Comparison of ENCODE assay signal across 11 cellular contexts in the genomic region with DNA sequence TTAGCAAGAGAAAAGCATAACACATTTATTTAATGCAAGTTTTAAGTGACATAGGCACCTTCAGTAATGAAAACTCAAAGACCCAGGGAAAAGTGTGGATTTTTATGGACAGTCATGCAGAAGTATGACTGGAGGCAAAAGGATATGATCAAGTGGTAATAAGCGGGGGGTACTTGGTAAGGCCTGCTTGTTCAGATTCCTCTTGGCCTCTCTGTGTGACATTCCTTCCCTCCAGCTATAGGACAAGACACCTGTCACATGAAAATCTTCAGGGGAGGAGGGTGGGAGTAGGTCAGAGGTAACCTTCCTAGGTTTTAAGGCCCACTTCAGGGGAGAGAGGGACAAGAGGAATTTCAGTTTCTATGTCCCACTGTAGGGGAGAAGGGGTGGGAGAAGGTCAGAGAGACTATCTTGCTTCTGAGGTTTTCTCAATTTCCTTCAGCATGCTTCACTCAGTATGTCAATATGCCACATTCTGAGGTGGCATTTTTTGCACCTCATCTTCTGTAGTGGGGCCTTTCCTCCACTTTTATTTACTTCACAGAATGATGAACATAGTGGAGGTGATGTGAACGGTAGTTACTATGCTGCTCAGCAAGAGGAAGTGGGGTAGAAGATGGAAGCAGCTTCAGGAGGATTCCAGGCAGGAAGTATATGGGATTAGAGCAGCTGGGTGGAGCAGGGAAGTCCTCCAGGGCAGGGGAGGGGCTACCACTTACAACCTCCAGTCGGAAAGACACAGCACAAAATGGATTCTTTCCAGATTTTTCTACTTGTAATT.
DNase-seq lines count a peak whose midpoint lies in the region; ATAC-seq and TF ChIP-seq lines count a peak whose summit lies in the region.
"Had no signal": no experiment of that assay in that cellular context is flagged by ENCODE, and none has a peak within 500 bp of the region (broad histone marks: within the 10 kb centered on the region; RNA-seq: fewer than 3 reads in every experiment).

No MANE protein-coding gene starts in this region.

- peaks cover 1% of the 10 kb centered on the region for H3K36me3 Mint-ChIP-seq in neural progenitor cell

- ATAC-seq in HG03025 (IDR thresholded peaks at IDR 0.05; ENCODE audit: low FRiP score, unreplicated experiment): no peak

- H3F3A ChIP-seq in neural progenitor cell (ENCODE audit: low read depth): no peaks in the 10 kb centered on the region

- H3K36me3 ChIP-seq in Karpas-422 (ENCODE audit: insufficient read depth, low read length) (peaks cover 6% of the 10 kb centered on the region; the same call in 1 of the 2 replicates), neural progenitor cell (no peaks in the 10 kb centered on the region), tibial artery (no peaks in the 10 kb centered on the region)
- H3K36me3 ChIP-seq: vagina had no signal

- intact Hi-C loops in tibial artery (cut with DNase I; ENCODE audit: low total_unique reads): no loop called here

- H3K27me3 ChIP-seq in Karpas-422 (ENCODE audit: low read length) (no peaks in the 10 kb centered on the region), neural progenitor cell (no peaks in the 10 kb centered on the region), tibial artery (no peaks in the 10 kb centered on the region)
- H3K27me3 ChIP-seq: vagina had no signal

- no peaks in the 10 kb centered on the region; the same call in 1 of the 2 replicates for H3K9me3 ChIP-seq in Karpas-422 (ENCODE audit: low read length)
- H3K9me3 ChIP-seq in neural progenitor cell (ENCODE audit: low read depth): no peaks in the 10 kb centered on the region
- H3K9me3 ChIP-seq in tibial artery: no peaks in the 10 kb centered on the region
- H3K9me3 ChIP-seq: vagina had no signal

- H3K27ac ChIP-seq in Karpas-422 (ENCODE audit: low read length): peak overlapping the region; percentile 100
- peak overlapping the region; percentile 90 for H3K27ac ChIP-seq in VCaP
- no peak overlapping the region for H3K27ac ChIP-seq in neural progenitor cell
- H3K27ac ChIP-seq in tibial artery: no peak overlapping the region
- H3K27ac ChIP-seq: vagina had no signal

- no peaks in the 10 kb centered on the region for H3K79me2 ChIP-seq in Karpas-422 (ENCODE audit: low read length)
- no peaks in the 10 kb centered on the region for H3K79me2 ChIP-seq in neural progenitor cell (ENCODE audit: low read depth)

- no peak for TF ChIP-seq CTCF in VCaP (conservative IDR thresholded peaks at IDR 0.05)
- no peak for TF ChIP-seq CTCF in neural progenitor cell (IDR thresholded peaks at IDR 0.05)
- no peak for TF ChIP-seq CTCF in tibial artery (IDR thresholded peaks at IDR 0.05)

- DNase-seq in NCI-H2107 treated with DMSO at 0.1 percent for 48 hours (lab: John Stamatoyannopoulos, UW; ENCODE audit: unreplicated experiment) (peak; percentile 52), NCI-H2107 (lab: John Stamatoyannopoulos, UW) (no peak), Karpas-422 (peak; percentile 81), neural progenitor cell (ENCODE audit: low spot score) (no peak), tibial artery (no peak)
- DNase-seq in stimulated activated CD4-positive, alpha-beta T cell treated with anti-CD3 and anti-CD28 coated beads, Interleukin-4, amount 100 ng/mL, for 24 hours: no peak
- DNase-seq: ACHN; stimulated activated CD4-positive, alpha-beta T cell treated with anti-CD3 and anti-CD28 coated beads, Interleukin-2, amount 100 ng/mL, for 48 hours had no signal

- H3K4me2 ChIP-seq in Karpas-422 (ENCODE audit: low read depth, low read length, poor library complexity, severe bottlenecking): peak overlapping the region; percentile 78
- no peak overlapping the region for H3K4me2 ChIP-seq in neural progenitor cell

- H3K9me3 Mint-ChIP-seq in neural progenitor cell: peaks cover 2% of the 10 kb centered on the region

- H3K4me1 ChIP-seq in Karpas-422 (ENCODE audit: low read length) (peaks cover 92% of the 10 kb centered on the region), neural progenitor cell (peaks cover 6% of the 10 kb centered on the region), tibial artery (peaks cover 0 to 10% (median 4%) of the 10 kb centered on the region in 4 donors)

- H3K9ac ChIP-seq in Karpas-422 (ENCODE audit: low read length) (peak overlapping the region; percentile 72), neural progenitor cell (no peak overlapping the region)

- no peak overlapping the region for H3K4me3 Mint-ChIP-seq in neural progenitor cell

- H3K27ac Mint-ChIP-seq in neural progenitor cell: no peak overlapping the region

- peaks cover 23% of the 10 kb centered on the region for H3K4me1 Mint-ChIP-seq in neural progenitor cell

- H4K20me1 ChIP-seq in Karpas-422 (ENCODE audit: insufficient read depth, low read depth, low read length): no peaks in the 10 kb centered on the region
- H4K20me1 ChIP-seq in neural progenitor cell (ENCODE audit: low read depth): no peaks in the 10 kb centered on the region

- H3K9me2 ChIP-seq in Karpas-422 (replicated peaks; ENCODE audit: insufficient read depth, low read length): no peaks in the 10 kb centered on the region

- peaks cover 5% of the 10 kb centered on the region for H3K27me3 Mint-ChIP-seq in neural progenitor cell (ENCODE audit: insufficient read depth, low read depth)

- no peak overlapping the region for H2AFZ ChIP-seq in Karpas-422 (ENCODE audit: low read length)
- H2AFZ ChIP-seq in neural progenitor cell (replicated peaks): peak overlapping the region; percentile 72

- peak overlapping the region; percentile 27; the same call in 1 of the 2 replicates for H3K4me3 ChIP-seq in Karpas-422 (ENCODE audit: low read length)
- no peak overlapping the region for H3K4me3 ChIP-seq in neural progenitor cell
- no peak overlapping the region for H3K4me3 ChIP-seq in tibial artery
- H3K4me3 ChIP-seq: vagina had no signal

Comparison
In these comparisons a context has a peak if more than half of its experiments do, and no peak if none do; other contexts are left out.
1. DNase-seq: peak in NCI-H2107 treated with DMSO at 0.1 percent for 48 hours (single experiment) and Karpas-422 (single experiment); none in NCI-H2107 (single experiment), neural progenitor cell (single experiment), stimulated activated CD4-positive, alpha-beta T cell treated with anti-CD3 and anti-CD28 coated beads, Interleukin-4, amount 100 ng/mL, for 24 hours (single experiment) and tibial artery (0 of 2).
2. H3K27ac ChIP-seq: peak in Karpas-422 (single experiment) and VCaP (single experiment); none in neural progenitor cell (single experiment) and tibial artery (0 of 2).